Comparison of ENCODE assay signal across 20 cellular contexts in genomic region chr13:96684472-96684871, GRCh38.
"Had no signal": no experiment of that assay in that cellular context is flagged by ENCODE, and none has a peak within 500 bp of the region (broad histone marks: within the 10 kb centered on the region; RNA-seq: fewer than 3 reads in every experiment).

No MANE protein-coding gene starts in this region.

- H3K36me3 ChIP-seq: gastrocnemius medialis, neural progenitor cell, sigmoid colon, spleen, tibial artery had no signal

- DNase-seq: dorsolateral prefrontal cortex; effector CD4-positive, alpha-beta T cell; gastrocnemius medialis; head of caudate nucleus; hippocampal formation; left colon; naive B cell; sigmoid colon; spleen; stimulated activated CD4-positive, alpha-beta T cell treated with anti-CD3 and anti-CD28 coated beads, Interleukin-4, amount 100 ng/mL, for 4 hours; stimulated activated naive CD8-positive, alpha-beta T cell treated with anti-CD3 and anti-CD28 coated beads, Interleukin-15, Interleukin-2, amounts not matched to agents 100 U/mL and 50 U/mL, for 24 hours; substantia nigra; testis; tibial artery had no signal

- H3K9me3 ChIP-seq: gastrocnemius medialis, sigmoid colon, spleen, testis, tibial artery had no signal

- H3K27ac ChIP-seq: dorsolateral prefrontal cortex, gastrocnemius medialis, neural progenitor cell, parathyroid adenoma, sigmoid colon, skin epidermis, spleen, testis, tibial artery had no signal

- H3K4me1 ChIP-seq: gastrocnemius medialis, neural progenitor cell, parathyroid adenoma, sigmoid colon, spleen, testis, tibial artery had no signal

- ATAC-seq: gastrocnemius medialis; left colon; natural killer cell treated with Interleukin-12 subunit alpha and Interleukin-12 subunit beta and Interleukin-15 and Interleukin-18, amount 100 ng/mL, for 72 hours; stimulated activated memory B cell treated with anti-CD40 and anti-IgM and Interleukin-4, amounts not matched to agents 10 μg/mL and 1 μg/mL and 100 μg/mL, for 72 hours; stimulated activated naive CD8-positive, alpha-beta T cell treated with anti-CD3 and anti-CD28 coated beads, Interleukin-15, Interleukin-2, amounts not matched to agents 100 U/mL and 50 U/mL, for 24 hours had no signal

- H3K27me3 ChIP-seq: dorsolateral prefrontal cortex, gastrocnemius medialis, neural progenitor cell, sigmoid colon, spleen, testis, tibial artery had no signal

- H3K4me3 ChIP-seq: dorsolateral prefrontal cortex, gastrocnemius medialis, lung, neural progenitor cell, sigmoid colon, skin epidermis, spleen, testis, tibial artery had no signal
